ENCODE assay signal across 8 cellular contexts in genomic region chr11:19905280-19905853, GRCh38.
DNase-seq lines count a peak whose midpoint lies in the region; ATAC-seq and TF ChIP-seq lines count a peak whose summit lies in the region.

No MANE protein-coding gene starts in this region.

- peak; percentile 93 for TF ChIP-seq CTCF in chondrocyte (IDR thresholded peaks at IDR 0.05)

- H3K27me3 Mint-ChIP-seq in chondrocyte (ENCODE audit: low read depth) = no peaks in the 10 kb centered on the region

- DNase-seq in NCI-H1417 (lab: John Stamatoyannopoulos, UW) (peak; percentile 38 to 57 (median 55)), NCI-H1417 treated with DMSO at 0.1 percent for 48 hours (lab: John Stamatoyannopoulos, UW) (no peak), NCI-H2196 treated with DMSO at 0.1 percent for 48 hours (lab: John Stamatoyannopoulos, UW; ENCODE audit: unreplicated experiment) (peak; percentile 59), chondrocyte (ENCODE audit: low spot score) (no peak), medulla oblongata (ENCODE audit: extremely low spot score) (peak; percentile 48)
- no peak for DNase-seq in stimulated activated CD4-positive, alpha-beta T cell treated with anti-CD3 and anti-CD28 coated beads, Interleukin-1b, Interleukin-23, amount 100 ng/mL, for 48 hours

- peaks cover 40% of the 10 kb centered on the region for H3K4me1 Mint-ChIP-seq in chondrocyte (ENCODE audit: low read depth)

- ATAC-seq in HG03460 (IDR thresholded peaks at IDR 0.05; ENCODE audit: unreplicated experiment) = no peak
- ATAC-seq in GM21529 (IDR thresholded peaks at IDR 0.05; ENCODE audit: unreplicated experiment) = no peak

- peaks cover 3% of the 10 kb centered on the region for H3K36me3 Mint-ChIP-seq in chondrocyte (ENCODE audit: low read depth)

- H3K9me3 Mint-ChIP-seq in chondrocyte (ENCODE audit: low read depth) = no peaks in the 10 kb centered on the region

- H3K4me3 Mint-ChIP-seq in chondrocyte (ENCODE audit: unreplicated experiment) = no peak overlapping the region

- H3K27ac Mint-ChIP-seq in chondrocyte (ENCODE audit: unreplicated experiment) = no peak overlapping the region

Comparison
In these comparisons a context has a peak if more than half of its experiments do, and no peak if none do; other contexts are left out.
1. DNase-seq: peak in NCI-H1417 (3 of 3), NCI-H2196 treated with DMSO at 0.1 percent for 48 hours (single experiment) and medulla oblongata (single experiment); none in NCI-H1417 treated with DMSO at 0.1 percent for 48 hours (single experiment), chondrocyte (single experiment) and stimulated activated CD4-positive, alpha-beta T cell treated with anti-CD3 and anti-CD28 coated beads, Interleukin-1b, Interleukin-23, amount 100 ng/mL, for 48 hours (single experiment).